Comparison of ENCODE assay signal across 8 cellular contexts in genomic region chr6:26197736-26198625, GRCh38.
DNase-seq lines count a peak whose midpoint lies in the region; ATAC-seq and TF ChIP-seq lines count a peak whose summit lies in the region.

No MANE protein-coding gene starts in this region.

- no peaks in the 10 kb centered on the region for H3K36me3 ChIP-seq in heart right ventricle

- WGBS in heart right ventricle, 2 donors = 5 to 7% methylated on average over 23 of the region's 23 CpGs

- peaks cover 0 to 52% (median 28%) of the 10 kb centered on the region in 9 donors for H3K4me1 ChIP-seq in heart right ventricle

- peaks cover 57% of the 10 kb centered on the region for H3K4me1 Mint-ChIP-seq in activated naive CD8-positive, alpha-beta T cell treated with anti-CD3 and anti-CD28 coated beads, Interleukin-2, amount 50 U/mL, for 24 hours

- H3K9me3 Mint-ChIP-seq in activated naive CD8-positive, alpha-beta T cell treated with anti-CD3 and anti-CD28 coated beads, Interleukin-2, amount 50 U/mL, for 24 hours = no peaks in the 10 kb centered on the region

- H3K27me3 Mint-ChIP-seq in activated naive CD8-positive, alpha-beta T cell treated with anti-CD3 and anti-CD28 coated beads, Interleukin-2, amount 50 U/mL, for 24 hours = peaks cover 3% of the 10 kb centered on the region

- intact Hi-C loops in heart right ventricle (cut with DNase I) (loop anchor here in 5 of 10 donors (2.0 to 10.0 kb wide), 9 partner anchors 41 to 337 kb away; partner anchors contain the start of gene HMGN4 (in 1 of the 5)), cardiac septum (cut with DNase I) (loop anchor here (2.0 kb wide), 1 partner anchor 165 kb away; a partner anchor contains a TSS)

- H3K27ac ChIP-seq in heart right ventricle = peak overlapping the region; percentile 2 to 93 (median 88)

- H3K4me3 Mint-ChIP-seq in activated naive CD8-positive, alpha-beta T cell treated with anti-CD3 and anti-CD28 coated beads, Interleukin-2, amount 50 U/mL, for 24 hours = peak overlapping the region; percentile 97

- H3K27me3 ChIP-seq in heart right ventricle = peaks cover 0 to 40% (median 0%) of the 10 kb centered on the region in 7 donors

- DNase-seq in heart right ventricle (no peak), cardiac septum (ENCODE audit: low spot score) (no peak), NOMO-1 (lab: John Stamatoyannopoulos, UW; ENCODE audit: unreplicated experiment in 2 of 2) (peak; percentile 34 to 75), islet precursor cell (peak; percentile 71)
- DNase-seq in activated naive CD8-positive, alpha-beta T cell treated with anti-CD3 and anti-CD28 coated beads, Interleukin-2, amount 50 U/mL, for 24 hours = peak; percentile 59
- peak in 5 of 6 experiments; percentile 16 to 78 (median 39) for DNase-seq in stimulated activated naive CD4-positive, alpha-beta T cell (lab: John Stamatoyannopoulos, UW)

- TF ChIP-seq CTCF in heart right ventricle (IDR thresholded peaks at IDR 0.05) = no peak

- no peaks in the 10 kb centered on the region for H3K9me3 ChIP-seq in heart right ventricle

- ATAC-seq in heart right ventricle (no peak), GM21367 (IDR thresholded peaks at IDR 0.05; ENCODE audit: unreplicated experiment) (no peak), HG02885 (IDR thresholded peaks at IDR 0.05; ENCODE audit: poor library complexity, unreplicated experiment) (no peak)
- ATAC-seq in activated naive CD8-positive, alpha-beta T cell treated with anti-CD3 and anti-CD28 coated beads, Interleukin-2, amount 50 U/mL, for 24 hours = no peak

- H3K36me3 Mint-ChIP-seq in activated naive CD8-positive, alpha-beta T cell treated with anti-CD3 and anti-CD28 coated beads, Interleukin-2, amount 50 U/mL, for 24 hours (ENCODE audit: low read depth) = peaks cover 9% of the 10 kb centered on the region

- peak overlapping the region; percentile 45 to 75 (median 62) for H3K4me3 ChIP-seq in heart right ventricle

- peak overlapping the region; percentile 99 for H3K27ac Mint-ChIP-seq in activated naive CD8-positive, alpha-beta T cell treated with anti-CD3 and anti-CD28 coated beads, Interleukin-2, amount 50 U/mL, for 24 hours

Comparison
In these comparisons a context has a peak if more than half of its experiments do, and no peak if none do; other contexts are left out.
1. DNase-seq: peak in NOMO-1 (2 of 2), activated naive CD8-positive, alpha-beta T cell treated with anti-CD3 and anti-CD28 coated beads, Interleukin-2, amount 50 U/mL, for 24 hours (single experiment), islet precursor cell (single experiment) and stimulated activated naive CD4-positive, alpha-beta T cell (5 of 6); none in heart right ventricle (0 of 2) and cardiac septum (single experiment).